In genomic region chr14:32252030-32252670, GRCh38 we compare ENCODE assay signal across 1 cellular context.
TF ChIP-seq lines count a peak whose summit lies in the region.

No MANE protein-coding gene starts in this region.

TF ChIP-seq in HepG2, 621 proteins besides CTCF, POLR2A, EP300 and RAD21 (continued from another document and continues in another):
- TF ChIP-seq ETS1 (CRISPR knock-in tag; IDR thresholded peaks at IDR 0.05) (no peak), SIN3B (IDR thresholded peaks at IDR 0.05; ENCODE audit: low read length) (0 out of 2 replicates have a peak, but pooled peaks have one; percentile 21), NR1H2 (CRISPR knock-in tag; IDR thresholded peaks at IDR 0.05; ENCODE audit: borderline replicate concordance, low read depth) (no peak), ISL2 (CRISPR knock-in tag; IDR thresholded peaks at IDR 0.05) (no peak), SALL1 (CRISPR knock-in tag; IDR thresholded peaks at IDR 0.05) (no peak), SAFB2 (CRISPR knock-in tag; IDR thresholded peaks at IDR 0.05; ENCODE audit: borderline replicate concordance, low read depth) (no peak), POLR2AphosphoS2 (IDR thresholded peaks at IDR 0.05; ENCODE audit: low read depth, low read length) (no peak), ZNF414 (CRISPR knock-in tag; IDR thresholded peaks at IDR 0.05) (peak; percentile 70; the same call in 1 of the 2 replicates), BATF2 (CRISPR knock-in tag; IDR thresholded peaks at IDR 0.05) (no peak), ETV5 (CRISPR knock-in tag; IDR thresholded peaks at IDR 0.05; ENCODE audit: borderline replicate concordance) (peak; percentile 65; the same call in 1 of the 2 replicates), HDAC1 (CRISPR knock-in tag; IDR thresholded peaks at IDR 0.05) (no peak), MLX (CRISPR knock-in tag; IDR thresholded peaks at IDR 0.05) (no peak), ZNF563 (CRISPR knock-in tag; IDR thresholded peaks at IDR 0.05) (no peak), GLI4 (CRISPR knock-in tag; IDR thresholded peaks at IDR 0.05; ENCODE audit: borderline replicate concordance) (no peak), ATM (IDR thresholded peaks at IDR 0.05; ENCODE audit: borderline replicate concordance) (no peak), THAP9 (CRISPR knock-in tag; IDR thresholded peaks at IDR 0.05; ENCODE audit: borderline replicate concordance) (no peak), KDM3A (CRISPR knock-in tag; IDR thresholded peaks at IDR 0.05; ENCODE audit: low read depth) (no peak), HNF1B (CRISPR knock-in tag; IDR thresholded peaks at IDR 0.05) (peak; percentile 66; the same call in 1 of the 2 replicates), ZIK1 (CRISPR knock-in tag; IDR thresholded peaks at IDR 0.05; ENCODE audit: borderline replicate concordance, low read depth) (no peak; the same call in 1 of the 2 replicates), ZNF124 (CRISPR knock-in tag; IDR thresholded peaks at IDR 0.05) (peak; percentile 79; the same call in 1 of the 2 replicates), ZBTB1 (CRISPR knock-in tag; IDR thresholded peaks at IDR 0.05; ENCODE audit: borderline replicate concordance) (no peak), ZNF20 (CRISPR knock-in tag; IDR thresholded peaks at IDR 0.05) (no peak), ZXDC (CRISPR knock-in tag; IDR thresholded peaks at IDR 0.05) (no peak), ZNF781 (CRISPR knock-in tag; IDR thresholded peaks at IDR 0.05; ENCODE audit: borderline replicate concordance, not compliant biosample characterization) (no peak), HES4 (CRISPR knock-in tag; IDR thresholded peaks at IDR 0.05; ENCODE audit: borderline replicate concordance) (no peak), ZNF142 (CRISPR knock-in tag; IDR thresholded peaks at IDR 0.05) (no peak), ZNF772 (CRISPR knock-in tag; IDR thresholded peaks at IDR 0.05) (peak; percentile 62; the same call in 1 of the 2 replicates), MTA3 (CRISPR knock-in tag; IDR thresholded peaks at IDR 0.05) (no peak), ARNTL (CRISPR knock-in tag; IDR thresholded peaks at IDR 0.05) (no peak), ZNF670 (CRISPR knock-in tag; IDR thresholded peaks at IDR 0.05; ENCODE audit: borderline replicate concordance) (no peak), NR3C1 (CRISPR knock-in tag; IDR thresholded peaks at IDR 0.05) (no peak), IKZF1 (IDR thresholded peaks at IDR 0.05) (no peak), ZNF580 (CRISPR knock-in tag; IDR thresholded peaks at IDR 0.05; ENCODE audit: borderline replicate concordance, low read depth) (peak; percentile 92), TBL1XR1 (IDR thresholded peaks at IDR 0.05; ENCODE audit: borderline replicate concordance, low read length, partially characterized antibody) (no peak), U2AF1 (optimal IDR thresholded peaks at IDR 0.05; ENCODE audit: low read depth, low read length) (no peak), ZNF10 (CRISPR knock-in tag; IDR thresholded peaks at IDR 0.05; ENCODE audit: borderline replicate concordance, low read depth) (no peak), TOPORS (CRISPR knock-in tag; IDR thresholded peaks at IDR 0.05) (no peak), ZNF446 (CRISPR knock-in tag; IDR thresholded peaks at IDR 0.05) (no peak), GABPB1 (CRISPR knock-in tag; IDR thresholded peaks at IDR 0.05) (peak; percentile 73; the same call in 1 of the 2 replicates), SMYD3 (CRISPR knock-in tag; IDR thresholded peaks at IDR 0.05) (peak; percentile 56; the same call in 1 of the 2 replicates), CREB3 (CRISPR knock-in tag; IDR thresholded peaks at IDR 0.05) (no peak), FOXM1 (CRISPR knock-in tag; IDR thresholded peaks at IDR 0.05) (no peak), ZNF691 (CRISPR knock-in tag; IDR thresholded peaks at IDR 0.05; ENCODE audit: borderline replicate concordance, low read depth) (no peak), NCOR1 (IDR thresholded peaks at IDR 0.05; ENCODE audit: borderline replicate concordance, low read length) (no peak), HNF4A (CRISPR knock-in tag; IDR thresholded peaks at IDR 0.05) (no peak), TGIF2 (CRISPR knock-in tag; IDR thresholded peaks at IDR 0.05) (no peak)
